Comparison of ENCODE assay signal across 8 cellular contexts in the genomic region with DNA sequence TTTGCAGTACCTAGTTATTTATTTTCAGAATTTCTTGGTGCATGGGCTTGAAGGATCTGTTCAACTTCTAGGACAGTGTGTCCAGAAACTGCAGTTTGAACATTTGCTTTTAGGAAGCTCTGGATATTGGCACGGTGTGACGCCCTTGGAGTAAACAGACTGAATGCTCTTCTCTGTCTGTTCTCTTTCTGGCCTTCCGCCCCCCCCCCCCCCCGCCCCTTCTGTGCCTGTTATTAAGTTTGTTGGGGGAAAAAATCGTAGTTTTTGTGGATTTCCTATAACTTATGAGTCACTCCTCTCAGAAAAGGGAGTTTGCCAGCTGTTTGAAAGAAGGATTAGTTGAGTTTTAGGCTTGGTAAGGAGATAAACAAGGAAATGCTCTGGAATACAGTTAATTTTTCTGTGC. TPM values are rescaled to one million over a fixed set of nuclear protein-coding genes. Genes with fewer than 3 reads are reported as not detected.
DNase-seq lines count a peak whose midpoint lies in the region; ATAC-seq and TF ChIP-seq lines count a peak whose summit lies in the region.

No MANE protein-coding gene starts in this region.

- no peak for ATAC-seq in GM18909 (IDR thresholded peaks at IDR 0.05; ENCODE audit: poor library complexity, unreplicated experiment)
- ATAC-seq in HG03175 (IDR thresholded peaks at IDR 0.05; ENCODE audit: unreplicated experiment): no peak

- H3K4me3 Mint-ChIP-seq in activated naive CD8-positive, alpha-beta T cell treated with anti-CD3 and anti-CD28 coated beads for 36 hours: peak overlapping the region; percentile 86
- peak overlapping the region; percentile 86 for H3K4me3 Mint-ChIP-seq in osteocyte (ENCODE audit: unreplicated experiment)

- H3K4me1 Mint-ChIP-seq in activated naive CD8-positive, alpha-beta T cell treated with anti-CD3 and anti-CD28 coated beads for 36 hours: peaks cover 28% of the 10 kb centered on the region
- peaks cover 43% of the 10 kb centered on the region for H3K4me1 Mint-ChIP-seq in osteocyte (ENCODE audit: unreplicated experiment)

- intact Hi-C loops in head of caudate nucleus (cut with DNase I): no loop called here

- no peak for TF ChIP-seq CTCF in osteocyte (IDR thresholded peaks at IDR 0.05)

- peak; percentile 62 for DNase-seq in EH (ENCODE audit: low read depth)
- peak; percentile 49 for DNase-seq in HS-5 (ENCODE audit: low read depth)
- no peak for DNase-seq in activated naive CD8-positive, alpha-beta T cell treated with anti-CD3 and anti-CD28 coated beads for 36 hours
- DNase-seq in head of caudate nucleus: peak in 26 of 42 donors; percentile 5 to 66 (median 37)
- DNase-seq in osteocyte (ENCODE audit: extremely low spot score, unreplicated experiment): no peak
- DNase-seq in activated effector memory CD4-positive, alpha-beta T cell treated with anti-CD3 and anti-CD28 coated beads, Interleukin-2, amount 50 U/mL, for 16 hours: no peak

- peaks cover 22% of the 10 kb centered on the region for H3K27me3 Mint-ChIP-seq in activated naive CD8-positive, alpha-beta T cell treated with anti-CD3 and anti-CD28 coated beads for 36 hours
- H3K27me3 Mint-ChIP-seq in osteocyte (ENCODE audit: unreplicated experiment): no peaks in the 10 kb centered on the region

- H3K9me3 Mint-ChIP-seq in activated naive CD8-positive, alpha-beta T cell treated with anti-CD3 and anti-CD28 coated beads for 36 hours: no peaks in the 10 kb centered on the region
- H3K9me3 Mint-ChIP-seq in osteocyte (ENCODE audit: unreplicated experiment): no peaks in the 10 kb centered on the region

- no peaks in the 10 kb centered on the region for H3K36me3 Mint-ChIP-seq in activated naive CD8-positive, alpha-beta T cell treated with anti-CD3 and anti-CD28 coated beads for 36 hours
- H3K36me3 Mint-ChIP-seq in osteocyte (ENCODE audit: unreplicated experiment): no peaks in the 10 kb centered on the region

- H3K27ac Mint-ChIP-seq in activated naive CD8-positive, alpha-beta T cell treated with anti-CD3 and anti-CD28 coated beads for 36 hours: peak overlapping the region; percentile 61
- peak overlapping the region; percentile 93 for H3K27ac Mint-ChIP-seq in osteocyte (ENCODE audit: unreplicated experiment)

RNA-seq across cellular contexts. Expression of a gene that starts 1.2 kb away (rescaled TPM):
- total RNA-seq in activated naive CD8-positive, alpha-beta T cell treated with anti-CD3 and anti-CD28 coated beads for 36 hours: 1 to 10 TPM; 4.3 to 5.1 TPM
- 32.8 and 33.0 TPM in 2 replicates for total RNA-seq in osteocyte

Comparison
In these comparisons a context has a peak if more than half of its experiments do, and no peak if none do; other contexts are left out.
1. DNase-seq: peak in EH (single experiment), HS-5 (single experiment) and head of caudate nucleus (26 of 42); none in activated naive CD8-positive, alpha-beta T cell treated with anti-CD3 and anti-CD28 coated beads for 36 hours (single experiment), osteocyte (single experiment) and activated effector memory CD4-positive, alpha-beta T cell treated with anti-CD3 and anti-CD28 coated beads, Interleukin-2, amount 50 U/mL, for 16 hours (single experiment).